ENCODE assay signal across 13 cellular contexts in genomic region chr18:25467226-25468065, GRCh38.
A peak's percentile ranks its signal among the peaks of the same experiment; 100 is the strongest.
DNase-seq lines count a peak whose midpoint lies in the region; ATAC-seq and TF ChIP-seq lines count a peak whose summit lies in the region.
"Had no signal": no experiment of that assay in that cellular context is flagged by ENCODE, and none has a peak within 500 bp of the region (broad histone marks: within the 10 kb centered on the region; RNA-seq: fewer than 3 reads in every experiment).

No MANE protein-coding gene starts in this region.

- peak overlapping the region; percentile 45 for H3K4me2 ChIP-seq in skeletal muscle satellite cell (ENCODE audit: low read length)
- H3K4me2 ChIP-seq in hepatocyte, result no peak overlapping the region

- H3K36me3 ChIP-seq in skeletal muscle satellite cell (ENCODE audit: insufficient read depth, low read length) (no peaks in the 10 kb centered on the region), hepatocyte (replicated peaks; ENCODE audit: insufficient read depth, low read depth) (no peaks in the 10 kb centered on the region)

- no peaks in the 10 kb centered on the region for H3K27me3 ChIP-seq in skeletal muscle satellite cell (ENCODE audit: control insufficient read depth, insufficient read depth, low read length)
- H3K27me3 ChIP-seq in hepatocyte, result no peaks in the 10 kb centered on the region

- H3K9me3 ChIP-seq in skeletal muscle satellite cell (replicated peaks; ENCODE audit: low read length), result no peaks in the 10 kb centered on the region
- no peaks in the 10 kb centered on the region for H3K9me3 ChIP-seq in hepatocyte (ENCODE audit: low read depth)

- 79% methylated on average over 7 of the region's 7 CpGs for WGBS in hepatocyte (ENCODE audit: low lambda C conversion rate, missing lambda C conversion rate)

- H3K79me2 ChIP-seq in hepatocyte, result no peaks in the 10 kb centered on the region

- no peak overlapping the region for H2AFZ ChIP-seq in hepatocyte

- TF ChIP-seq CTCF in hepatocyte (IDR thresholded peaks at IDR 0.05; ENCODE audit: poor library complexity), result no peak

- intact Hi-C loops in Right ventricle myocardium inferior (cut with DNase I), result no loop called here

- H3K9me2 ChIP-seq in hepatocyte (replicated peaks; ENCODE audit: insufficient read depth), result no peaks in the 10 kb centered on the region

- in situ Hi-C loops in KBM-7 (cut with MboI; ENCODE audit: low pct_unique_long_range_greater_than_20kb, low sequenced_read_pairs), result no loop called here

- peaks cover 32% of the 10 kb centered on the region for H3K4me1 ChIP-seq in skeletal muscle satellite cell (ENCODE audit: control insufficient read depth, insufficient read depth, low read length)
- peaks cover 3% of the 10 kb centered on the region for H3K4me1 ChIP-seq in hepatocyte (ENCODE audit: insufficient read depth)

- H3K27ac ChIP-seq in hepatocyte, result no peak overlapping the region
- H3K27ac ChIP-seq: dorsolateral prefrontal cortex had no signal

- no peak overlapping the region for H3K4me3 ChIP-seq in skeletal muscle satellite cell (ENCODE audit: low read length)
- H3K4me3 ChIP-seq in hepatocyte, result no peak overlapping the region
- H3K4me3 ChIP-seq: dorsolateral prefrontal cortex had no signal

- no peaks in the 10 kb centered on the region for H4K20me1 ChIP-seq in hepatocyte (ENCODE audit: insufficient read depth, poor library complexity, severe bottlenecking)

- peak overlapping the region; percentile 36 for H3K9ac ChIP-seq in skeletal muscle satellite cell (ENCODE audit: low read depth, low read length)

- peak; percentile 61 for ATAC-seq in SK-N-SH treated with all-trans-retinoic acid at 6 μM for 48 hours
- ATAC-seq in Right ventricle myocardium inferior, result peak; percentile 95
- no peak for ATAC-seq in HG02642 (IDR thresholded peaks at IDR 0.05; ENCODE audit: poor library complexity, unreplicated experiment)
- ATAC-seq: stimulated activated effector memory CD8-positive, alpha-beta T cell treated with anti-CD3 and anti-CD28 coated beads, Interleukin-12 subunit alpha, Interleukin-12 subunit beta, amount 100 ng/mL, for 72 hours had no signal

- peak; percentile 66 for DNase-seq in H4 (ENCODE audit: low spot score)
- DNase-seq in Right ventricle myocardium inferior (ENCODE audit: missing footprints), result peak; percentile 79
- DNase-seq in amniotic stem cell (lab: John Stamatoyannopoulos, UW), result no peak
- DNase-seq in KBM-7, result no peak
- no peak for DNase-seq in hepatocyte (ENCODE audit: low spot score)
- DNase-seq: activated CD4-positive, alpha-beta T cell treated with anti-CD3 and anti-CD28 coated beads, Interleukin-2, amount 10 ng/mL, durations not matched to agents 24 days and 14 days; activated naive CD4-positive, alpha-beta T cell treated with anti-CD3 and anti-CD28 coated beads, Interleukin-2, amount 50 U/mL, for 16 hours; NCI-H226 had no signal

TF ChIP-seq in SK-N-SH treated with all-trans-retinoic acid at 6 μM for 48 hours, 23 proteins besides CTCF, POLR2A, EP300 and RAD21:
- TF ChIP-seq ESRRG (CRISPR knock-in tag; IDR thresholded peaks at IDR 0.05) (no peak), ZFP3 (CRISPR knock-in tag; IDR thresholded peaks at IDR 0.05) (no peak), CREB5 (CRISPR knock-in tag; IDR thresholded peaks at IDR 0.05; ENCODE audit: low read depth) (no peak)
TF ChIP-seq in SK-N-SH treated with all-trans-retinoic acid at 6 μM for 48 hours: peak in this region for 0.

Comparison
In these comparisons a context has a peak if more than half of its experiments do, and no peak if none do; other contexts are left out.
1. DNase-seq: peak in H4 (single experiment) and Right ventricle myocardium inferior (single experiment); none in amniotic stem cell (single experiment), KBM-7 (single experiment) and hepatocyte (single experiment).